21 cellular contexts compared by ENCODE assay signal in genomic region chr11:43797866-43798265, GRCh38.
"Had no signal": no experiment of that assay in that cellular context is flagged by ENCODE, and none has a peak within 500 bp of the region (broad histone marks: within the 10 kb centered on the region; RNA-seq: fewer than 3 reads in every experiment).

No MANE protein-coding gene starts in this region.

- H3K9me3 ChIP-seq: SK-N-SH had no signal

- DNase-seq: KBM-7, MM.1S, NCI-H1092 treated with DMSO at 0.1 percent for 48 hours, NCI-H1436, NCI-H187, NCI-H2029, NCI-H2081 treated with DMSO at 0.1 percent for 48 hours, NCI-H2171, NCI-H226, NCI-H446, NCI-H510A, NCI-H524 treated with DMSO at 0.1 percent for 48 hours, NCI-H69, NCI-H774, OCI-M1, Right ventricle myocardium superior, RPMI8226, SIG-M5, SK-N-SH, SW 1271 had no signal

- H3K27ac ChIP-seq: HL-60 had no signal
